8 cellular contexts compared by ENCODE assay signal in genomic region chr19:1857648-1858326, GRCh38. TPM values are rescaled to one million over a fixed set of nuclear protein-coding genes. Genes with fewer than 3 reads are reported as not detected.
DNase-seq lines count a peak whose midpoint lies in the region; ATAC-seq and TF ChIP-seq lines count a peak whose summit lies in the region.

No MANE protein-coding gene starts in this region.

- H3K36me3 Mint-ChIP-seq in activated naive CD4-positive, alpha-beta T cell treated with anti-CD3 and anti-CD28 coated beads, Interleukin-2, amount 50 U/mL, for 24 hours = no peaks in the 10 kb centered on the region
- H3K36me3 Mint-ChIP-seq in memory B cell = no peaks in the 10 kb centered on the region

- H3K4me1 ChIP-seq in ascending aorta (peaks cover 19 to 35% of the 10 kb centered on the region in 2 donors), uterus (peaks cover 0 to 42% of the 10 kb centered on the region in 2 donors)

- peak overlapping the region; percentile 55 for H3K4me3 Mint-ChIP-seq in activated naive CD4-positive, alpha-beta T cell treated with anti-CD3 and anti-CD28 coated beads, Interleukin-2, amount 50 U/mL, for 24 hours
- H3K4me3 Mint-ChIP-seq in memory B cell = peak overlapping the region; percentile 44

- TF ChIP-seq CTCF in ascending aorta (IDR thresholded peaks at IDR 0.05) (no peak), uterus (IDR thresholded peaks at IDR 0.05) (no peak)

- no peaks in the 10 kb centered on the region for H3K9me3 Mint-ChIP-seq in activated naive CD4-positive, alpha-beta T cell treated with anti-CD3 and anti-CD28 coated beads, Interleukin-2, amount 50 U/mL, for 24 hours
- H3K9me3 Mint-ChIP-seq in memory B cell = no peaks in the 10 kb centered on the region

- peak overlapping the region; percentile 51 to 65 for H3K27ac ChIP-seq in ascending aorta
- H3K27ac ChIP-seq in uterus = peak overlapping the region; percentile 60 to 70

- no peaks in the 10 kb centered on the region for H3K27me3 Mint-ChIP-seq in activated naive CD4-positive, alpha-beta T cell treated with anti-CD3 and anti-CD28 coated beads, Interleukin-2, amount 50 U/mL, for 24 hours
- H3K27me3 Mint-ChIP-seq in memory B cell = no peaks in the 10 kb centered on the region

- H3K4me3 ChIP-seq in ascending aorta = peak overlapping the region; percentile 47 to 62
- peak overlapping the region; percentile 24 to 30 for H3K4me3 ChIP-seq in uterus

- ATAC-seq in memory B cell (ENCODE audit: low read depth) (no peak), GM18511 (IDR thresholded peaks at IDR 0.05; ENCODE audit: unreplicated experiment) (no peak), GM19035 (IDR thresholded peaks at IDR 0.05; ENCODE audit: unreplicated experiment) (no peak)

- H3K27me3 ChIP-seq in ascending aorta (no peaks in the 10 kb centered on the region), uterus (no peaks in the 10 kb centered on the region)

- TF ChIP-seq POLR2A in uterus (IDR thresholded peaks at IDR 0.05) = no peak

- peaks cover 0 to 5% of the 10 kb centered on the region in 2 donors for H3K36me3 ChIP-seq in ascending aorta
- H3K36me3 ChIP-seq in uterus = no peaks in the 10 kb centered on the region

- peaks cover 55% of the 10 kb centered on the region for H3K4me1 Mint-ChIP-seq in activated naive CD4-positive, alpha-beta T cell treated with anti-CD3 and anti-CD28 coated beads, Interleukin-2, amount 50 U/mL, for 24 hours
- H3K4me1 Mint-ChIP-seq in memory B cell = peaks cover 33% of the 10 kb centered on the region

- H3K9me3 ChIP-seq in ascending aorta = no peaks in the 10 kb centered on the region
- no peaks in the 10 kb centered on the region for H3K9me3 ChIP-seq in uterus

- intact Hi-C loops in ascending aorta (cut with DNase I) = no loop called here
- intact Hi-C loops in uterus (cut with DNase I; ENCODE audit: low total_unique reads) = no loop called here

- DNase-seq in activated naive CD4-positive, alpha-beta T cell treated with Interleukin-2 at 50 U/mL for 16 hours = no peak
- no peak for DNase-seq in ascending aorta (ENCODE audit: low spot score in 2 of 2)
- no peak for DNase-seq in memory B cell (ENCODE audit: low spot score in 2 of 2)
- DNase-seq in uterus = no peak
- no peak for DNase-seq in iPS-NIHi11 (ENCODE audit: low spot score)

- H3K27ac Mint-ChIP-seq in activated naive CD4-positive, alpha-beta T cell treated with anti-CD3 and anti-CD28 coated beads, Interleukin-2, amount 50 U/mL, for 24 hours = no peak overlapping the region
- no peak overlapping the region for H3K27ac Mint-ChIP-seq in memory B cell

RNA-seq across cellular contexts. Expression of gene KLF16, which starts 5.6 kb away (rescaled TPM):
- 15.2 TPM for total RNA-seq in ascending aorta
- total RNA-seq in uterus = 10 to 100 TPM in 1 of 4 donors, 1 to 10 TPM in 1, under 1 TPM in 1, not detected in 1; 0.26 to 17.7 (median 3.9) TPM

RNA-seq across cellular contexts. Expression of gene REXO1, which starts 9.5 kb away (rescaled TPM):
- total RNA-seq in ascending aorta (45.1 TPM), uterus (10 to 100 TPM in 2 of 4 donors, 1 to 10 TPM in 2; 1.5 to 67.4 (median 25.1) TPM)

RNA-seq across cellular contexts. Expression of gene ABHD17A, which starts 27.5 kb away (rescaled TPM):
- 278 TPM for total RNA-seq in ascending aorta
- 100 to 1,000 TPM in 1 of 4 donors, 10 to 100 TPM in 3; 33.8 to 142 (median 63.7) TPM for total RNA-seq in uterus

RNA-seq across cellular contexts. Expression of gene ATP8B3, which starts 45.7 kb away (rescaled TPM):
- total RNA-seq in ascending aorta (0.11 TPM), uterus (1 to 10 TPM in 3 of 4 donors, not detected in 1; 1.0 to 3.3 (median 1.7) TPM)

RNA-seq across cellular contexts. Expression of gene ADAT3, which starts 47.4 kb away (rescaled TPM):
- total RNA-seq in ascending aorta (18.4 TPM), uterus (1 to 10 TPM; 1.0 to 5.5 (median 2.8) TPM)
